ENCODE assay signal across 7 cellular contexts in the genomic region with DNA sequence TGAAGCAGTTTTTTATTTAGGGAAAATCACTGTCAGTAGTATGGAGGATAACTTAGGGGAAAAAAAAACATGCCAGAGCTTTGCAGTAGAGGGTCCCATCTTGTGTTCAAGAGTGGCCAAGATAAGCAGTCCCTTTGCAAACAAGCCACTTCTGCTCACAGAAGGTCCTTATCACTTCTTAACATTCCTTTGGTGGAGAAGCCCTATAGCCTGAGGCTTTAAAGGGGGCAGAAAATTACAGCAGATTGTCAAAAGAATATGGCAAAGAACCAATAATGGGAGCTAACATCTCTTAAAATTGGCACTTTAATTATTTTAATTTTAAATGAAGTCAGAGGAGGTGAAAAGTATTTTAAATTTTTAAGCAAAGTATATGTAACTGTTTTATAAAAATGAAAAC. TPM values are rescaled to one million over a fixed set of nuclear protein-coding genes. Genes with fewer than 3 reads are reported as not detected.
"Had no signal": no experiment of that assay in that cellular context is flagged by ENCODE, and none has a peak within 500 bp of the region (broad histone marks: within the 10 kb centered on the region; RNA-seq: fewer than 3 reads in every experiment).

No MANE protein-coding gene starts in this region.

RNA-seq across cellular contexts. Expression of a gene that starts 20.4 kb away (rescaled TPM):
- total RNA-seq: activated T-helper 17 cell treated with anti-CD3 and anti-CD28 coated beads, Interleukin-2, amount 50 U/mL, for 72 hours; ascending aorta; astrocyte; body of pancreas; bronchial epithelial cell; cardiac muscle cell; chondrocyte had no signal
